34 cellular contexts compared by ENCODE assay signal in the genomic region with DNA sequence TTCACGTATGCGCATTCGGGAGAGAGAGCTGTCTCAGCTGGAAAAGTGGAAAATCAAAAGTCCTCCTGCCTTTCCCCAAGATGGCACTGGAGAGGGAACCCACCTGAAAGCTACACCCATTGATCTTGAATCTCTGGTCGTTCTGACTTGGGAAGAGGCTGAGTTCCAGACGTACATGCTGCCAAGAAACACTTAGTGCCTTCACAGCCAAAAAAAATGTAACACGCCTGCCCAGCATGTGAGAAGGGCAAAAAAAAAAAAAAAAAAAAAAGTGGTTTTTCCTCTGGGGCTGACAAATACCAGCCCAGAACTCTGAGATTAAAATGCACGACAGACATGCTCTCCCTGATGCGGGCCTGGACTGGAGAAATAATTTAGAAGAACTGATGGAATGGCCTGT.
"Had no signal": no experiment of that assay in that cellular context is flagged by ENCODE, and none has a peak within 500 bp of the region (broad histone marks: within the 10 kb centered on the region; RNA-seq: fewer than 3 reads in every experiment).

No MANE protein-coding gene starts in this region.

- H3K4me1 ChIP-seq: SJCRH30 had no signal

- H2AFZ ChIP-seq: PC-9 had no signal

- H3K4me3 ChIP-seq: PC-9, SJCRH30, SK-N-MC had no signal

- H3K27ac ChIP-seq: KMS-11, PC-9, RWPE1, SJCRH30, SK-N-MC had no signal

- H3K9me3 ChIP-seq: SJCRH30 had no signal

- H3K36me3 ChIP-seq: SJCRH30 had no signal

- H3K4me2 ChIP-seq: KMS-11, PC-9 had no signal

- H3K9ac ChIP-seq: KMS-11 had no signal

- ATAC-seq: Panc1, Right ventricle myocardium inferior, SK-N-SH treated with all-trans-retinoic acid at 6 μM for 48 hours had no signal

- FAIRE-seq: RCC 7860 had no signal

- DNase-seq: Karpas-422, KBM-7, MM.1S, MV-4-11, NCI-H1092, NCI-H1105, NCI-H1417 treated with DMSO at 0.1 percent for 48 hours, NCI-H1436 treated with DMSO at 0.1 percent for 48 hours, NCI-H1694, NCI-H187, NCI-H1930, NCI-H2029 treated with DMSO at 0.1 percent for 48 hours, NCI-H2081 treated with DMSO at 0.1 percent for 48 hours, NCI-H2107, NCI-H2171, NCI-H226, NCI-H446 treated with DMSO at 0.1 percent for 48 hours, NCI-H510A, NCI-H524, NCI-H526, NCI-H69, NCI-H748 treated with DMSO at 0.1 percent for 48 hours, NCI-H82, PC-9, SHP77, SIG-M5, SJCRH30 had no signal

- H3K27me3 ChIP-seq: SJCRH30 had no signal
